35 cellular contexts compared by ENCODE assay signal in the genomic region with DNA sequence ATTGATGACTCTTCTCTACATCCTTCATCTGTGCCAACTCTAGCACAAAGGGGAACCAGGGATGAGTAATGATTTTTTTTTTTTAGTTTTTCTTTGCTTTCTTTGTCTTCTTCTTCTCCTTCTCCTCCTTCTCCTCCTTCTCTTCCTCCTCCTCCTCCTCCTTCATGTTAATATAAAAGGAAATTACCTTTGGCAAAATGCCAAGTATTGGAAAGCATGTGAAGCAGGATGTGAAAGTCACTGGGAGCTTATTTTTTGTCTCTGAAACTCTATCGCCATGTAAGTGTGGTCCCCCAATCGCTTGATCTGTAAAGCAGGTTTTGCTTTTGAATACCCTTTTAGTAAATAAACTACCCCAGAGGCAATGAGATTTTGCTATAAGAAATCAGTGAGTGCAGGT.
"Had no signal": no experiment of that assay in that cellular context is flagged by ENCODE, and none has a peak within 500 bp of the region (broad histone marks: within the 10 kb centered on the region; RNA-seq: fewer than 3 reads in every experiment).

No MANE protein-coding gene starts in this region.

- ATAC-seq: activated CD4-positive, CD25-positive, alpha-beta regulatory T cell treated with anti-CD3 and anti-CD28 coated beads, Interleukin-2, amount 50 U/mL, for 24 hours; effector memory CD8-positive, alpha-beta T cell; pancreas; stimulated activated memory B cell treated with anti-CD40 and anti-IgM and Interleukin-4, amounts not matched to agents 10 μg/mL and 1 μg/mL and 100 μg/mL, for 72 hours had no signal

- H3K4me1 ChIP-seq: ascending aorta, pancreas, prostate gland, sigmoid colon, stomach, thyroid gland, upper lobe of left lung had no signal

- H3K9me3 ChIP-seq: ascending aorta, pancreas, prostate gland, sigmoid colon, stomach, thyroid gland, upper lobe of left lung, vagina had no signal

- FAIRE-seq: keratinocyte, pancreas had no signal

- H3K4me2 ChIP-seq: smooth muscle cell had no signal

- H3K36me3 ChIP-seq: ascending aorta, brain microvascular endothelial cell, pancreas, prostate gland, sigmoid colon, stomach, thyroid gland, upper lobe of left lung, vagina, WERI-Rb-1 had no signal

- H3K4me1 Mint-ChIP-seq: activated naive CD4-positive, alpha-beta T cell treated with anti-CD3 and anti-CD28 coated beads, Interleukin-2, amount 10 ng/mL, durations not matched to agents 7 days and 5 days; activated naive CD8-positive, alpha-beta T cell treated with anti-CD3 and anti-CD28 coated beads, Interleukin-2, amount 10 ng/mL, durations not matched to agents 7 days and 5 days; stimulated activated memory B cell treated with anti-CD40 and anti-IgM and Interleukin-4, amounts not matched to agents 10 μg/mL and 1 μg/mL and 100 μg/mL, for 72 hours had no signal

- DNase-seq: activated CD4-positive, alpha-beta T cell treated with anti-CD3 and anti-CD28 coated beads for 48 hours; activated CD4-positive, alpha-beta T cell treated with anti-CD3 and anti-CD28 coated beads, Interleukin-2, amount 50 U/mL, for 48 hours; activated CD8-positive, alpha-beta memory T cell treated with anti-CD3 and anti-CD28 coated beads, Interleukin-2, amount 50 U/mL, for 48 hours; activated gamma-delta T cell; activated naive CD4-positive, alpha-beta T cell treated with anti-CD3 and anti-CD28 coated beads, Interleukin-2, amount 10 ng/mL, durations not matched to agents 7 days and 5 days; activated naive CD8-positive, alpha-beta T cell treated with anti-CD3 and anti-CD28 coated beads, Interleukin-2, amount 10 ng/mL, durations not matched to agents 7 days and 5 days; activated T-cell treated with anti-CD3 and anti-CD28 coated beads, Interleukin-2, amount 50 U/mL, for 24 hours; brain microvascular endothelial cell; effector memory CD8-positive, alpha-beta T cell; foreskin fibroblast; head of caudate nucleus; hippocampal formation; left cardiac atrium; left ventricle myocardium superior; naive B cell; pancreas; retina; sigmoid colon; stimulated activated CD4-positive, alpha-beta T cell treated with anti-CD3 and anti-CD28 coated beads, Interleukin-1b, Interleukin-23, amount 100 ng/mL, for 48 hours; stimulated activated CD4-positive, alpha-beta T cell treated with anti-CD3 and anti-CD28 coated beads, Interleukin-4, amount 100 ng/mL, for 4 hours; stimulated activated CD8-positive, alpha-beta memory T cell treated with anti-CD3 and anti-CD28 coated beads, Interleukin-4, amount 100 ng/mL, for 48 hours; stomach; T1000; thyroid gland; upper lobe of left lung; WERI-Rb-1 had no signal

- H3K27me3 Mint-ChIP-seq: activated naive CD4-positive, alpha-beta T cell treated with anti-CD3 and anti-CD28 coated beads, Interleukin-2, amount 10 ng/mL, durations not matched to agents 7 days and 5 days; activated naive CD8-positive, alpha-beta T cell treated with anti-CD3 and anti-CD28 coated beads, Interleukin-2, amount 10 ng/mL, durations not matched to agents 7 days and 5 days; activated T-cell treated with anti-CD3 and anti-CD28 coated beads, Interleukin-2, amount 50 U/mL, for 24 hours; effector memory CD8-positive, alpha-beta T cell; naive B cell; stimulated activated memory B cell treated with anti-CD40 and anti-IgM and Interleukin-4, amounts not matched to agents 10 μg/mL and 1 μg/mL and 100 μg/mL, for 72 hours had no signal

- H3K4me3 ChIP-seq: ascending aorta, coronary artery, pancreas, prostate gland, sigmoid colon, smooth muscle cell, stomach, thyroid gland, upper lobe of left lung, vagina had no signal

- H3K9me3 Mint-ChIP-seq: activated naive CD4-positive, alpha-beta T cell treated with anti-CD3 and anti-CD28 coated beads, Interleukin-2, amount 10 ng/mL, durations not matched to agents 7 days and 5 days; activated T-cell treated with anti-CD3 and anti-CD28 coated beads, Interleukin-2, amount 50 U/mL, for 24 hours; stimulated activated memory B cell treated with anti-CD40 and anti-IgM and Interleukin-4, amounts not matched to agents 10 μg/mL and 1 μg/mL and 100 μg/mL, for 72 hours had no signal

- H3K27ac ChIP-seq: ascending aorta, brain microvascular endothelial cell, coronary artery, pancreas, prostate gland, sigmoid colon, stomach, thyroid gland, upper lobe of left lung, vagina, WERI-Rb-1 had no signal

- H3K27ac Mint-ChIP-seq: activated naive CD4-positive, alpha-beta T cell treated with anti-CD3 and anti-CD28 coated beads, Interleukin-2, amount 10 ng/mL, durations not matched to agents 7 days and 5 days; activated naive CD8-positive, alpha-beta T cell treated with anti-CD3 and anti-CD28 coated beads, Interleukin-2, amount 10 ng/mL, durations not matched to agents 7 days and 5 days; activated T-cell treated with anti-CD3 and anti-CD28 coated beads, Interleukin-2, amount 50 U/mL, for 24 hours; effector memory CD8-positive, alpha-beta T cell; mesothelial cell of epicardium; naive B cell; stimulated activated memory B cell treated with anti-CD40 and anti-IgM and Interleukin-4, amounts not matched to agents 10 μg/mL and 1 μg/mL and 100 μg/mL, for 72 hours had no signal

- H3K4me3 Mint-ChIP-seq: activated naive CD4-positive, alpha-beta T cell treated with anti-CD3 and anti-CD28 coated beads, Interleukin-2, amount 10 ng/mL, durations not matched to agents 7 days and 5 days; activated naive CD8-positive, alpha-beta T cell treated with anti-CD3 and anti-CD28 coated beads, Interleukin-2, amount 10 ng/mL, durations not matched to agents 7 days and 5 days; activated T-cell treated with anti-CD3 and anti-CD28 coated beads, Interleukin-2, amount 50 U/mL, for 24 hours; effector memory CD8-positive, alpha-beta T cell; mesothelial cell of epicardium; naive B cell; stimulated activated memory B cell treated with anti-CD40 and anti-IgM and Interleukin-4, amounts not matched to agents 10 μg/mL and 1 μg/mL and 100 μg/mL, for 72 hours had no signal

- H3K27me3 ChIP-seq: ascending aorta, brain microvascular endothelial cell, pancreas, sigmoid colon, stomach, thyroid gland, upper lobe of left lung, vagina had no signal
